1 cellular context compared by ENCODE assay signal in the genomic region with DNA sequence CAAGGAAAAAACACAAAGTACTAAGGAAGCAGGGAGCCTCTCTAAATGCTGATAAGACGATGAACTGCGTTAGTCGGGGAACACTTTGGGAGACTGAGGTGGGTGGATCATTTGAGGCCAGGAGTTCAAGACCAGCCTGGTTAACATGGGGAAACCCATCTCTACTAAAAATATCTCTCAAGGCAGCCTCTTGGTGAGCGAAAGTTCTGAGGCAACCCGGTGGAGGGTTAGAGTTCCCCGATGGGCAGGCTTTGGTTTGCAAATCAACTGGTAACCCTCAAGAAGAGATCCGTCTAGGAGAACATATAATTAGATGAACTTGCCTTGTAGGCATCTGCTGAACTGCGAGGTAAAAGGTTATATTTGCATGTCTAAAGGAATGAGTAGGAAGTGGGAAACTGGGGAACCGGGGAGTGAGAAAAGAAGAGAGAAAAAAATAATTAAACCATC.
TF ChIP-seq lines count a peak whose summit lies in the region.

No MANE protein-coding gene starts in this region.

TF ChIP-seq in SK-N-SH, 30 proteins besides CTCF, POLR2A, EP300 and RAD21 (continued from another document):
- TF ChIP-seq, protein P1, sequence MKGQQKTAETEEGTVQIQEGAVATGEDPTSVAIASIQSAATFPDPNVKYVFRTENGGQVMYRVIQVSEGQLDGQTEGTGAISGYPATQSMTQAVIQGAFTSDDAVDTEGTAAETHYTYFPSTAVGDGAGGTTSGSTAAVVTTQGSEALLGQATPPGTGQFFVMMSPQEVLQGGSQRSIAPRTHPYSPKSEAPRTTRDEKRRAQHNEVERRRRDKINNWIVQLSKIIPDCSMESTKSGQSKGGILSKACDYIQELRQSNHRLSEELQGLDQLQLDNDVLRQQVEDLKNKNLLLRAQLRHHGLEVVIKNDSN (IDR thresholded peaks at IDR 0.05; ENCODE audit: borderline replicate concordance, low read depth) = no peak
- no peak for TF ChIP-seq ELF1 (IDR thresholded peaks at IDR 0.05)
